ENCODE assay signal across 12 cellular contexts in genomic region chr5:132264546-132265335, GRCh38. TPM values are rescaled to one million over a fixed set of nuclear protein-coding genes. Genes with fewer than 3 reads are reported as not detected.
DNase-seq lines count a peak whose midpoint lies in the region; ATAC-seq and TF ChIP-seq lines count a peak whose summit lies in the region.
"Had no signal": no experiment of that assay in that cellular context is flagged by ENCODE, and none has a peak within 500 bp of the region (broad histone marks: within the 10 kb centered on the region; RNA-seq: fewer than 3 reads in every experiment).

No MANE protein-coding gene starts in this region.

- POLR2A ChIA-PET in PC-3 (lab: Charles Lee; ENCODE audit: unreplicated experiment), result interaction anchor here (0.7 kb wide), 1 partner anchor 37 kb away, joined by 3 read pairs; the partner anchor contains the start of gene P4HA2

- peak overlapping the region; percentile 84 for H3K27ac ChIP-seq in PC-3 (ENCODE audit: low read length)
- H3K27ac ChIP-seq in subcutaneous abdominal adipose tissue (ENCODE audit: low read depth, low read length), result peak overlapping the region; percentile 77

- no TSS peak for BruUV-seq in PC-3 (replicated peaks; lab: Mats Ljungman, UMichigan)

- H4K20me1 ChIP-seq in PC-3 (ENCODE audit: low read length), result no peaks in the 10 kb centered on the region

- no peak for ATAC-seq in PC-3

- H3K9me3 ChIP-seq in PC-3 (ENCODE audit: low read length) (no peaks in the 10 kb centered on the region), subcutaneous abdominal adipose tissue (ENCODE audit: control insufficient read depth in 5 of 5, low read length in 5 of 5) (no peaks in the 10 kb centered on the region)

- peaks cover 6% of the 10 kb centered on the region; the same call in 1 of the 2 replicates for H3K79me2 ChIP-seq in PC-3 (ENCODE audit: low read length)

- H3K4me3 Mint-ChIP-seq in brain, result no peak overlapping the region
- H3K4me3 Mint-ChIP-seq in mesothelial cell of epicardium, result no peak overlapping the region
- H3K4me3 Mint-ChIP-seq: naive B cell had no signal

- no peaks in the 10 kb centered on the region for H3K27me3 ChIP-seq in PC-3 (ENCODE audit: low read length)
- H3K27me3 ChIP-seq in subcutaneous abdominal adipose tissue (ENCODE audit: control insufficient read depth in 5 of 5, insufficient read depth in 4 of 5, low read length in 5 of 5), result peaks cover 0 to under 1% (median 0%) of the 10 kb centered on the region in 5 donors

- CTCF ChIA-PET in PC-3 (lab: Charles Lee), result interaction anchor here (1.1 kb wide), 1 partner anchor 26 kb away, joined by 4 read pairs; no protein-coding TSS in a partner anchor

- H3K27me3 Mint-ChIP-seq in brain (peaks cover 2% of the 10 kb centered on the region), mesothelial cell of epicardium (ENCODE audit: low read depth) (no peaks in the 10 kb centered on the region)

- H3K4me3 ChIP-seq in PC-3 (ENCODE audit: low read length), result no peak overlapping the region
- H3K4me3 ChIP-seq in subcutaneous abdominal adipose tissue (ENCODE audit: low read depth in 1 of 5, low read length in 5 of 5), result no peak overlapping the region

- H3K36me3 Mint-ChIP-seq in brain (no peaks in the 10 kb centered on the region), mesothelial cell of epicardium (peaks cover 20% of the 10 kb centered on the region)
- H3K36me3 Mint-ChIP-seq: naive B cell had no signal

- intact Hi-C loops in PC-3 (cut with micrococcal nuclease), result loop anchor here (2.0 kb wide), 1 partner anchor 30 kb away; the partner anchor contains the start of gene SLC22A4

- H3K9me2 ChIP-seq in PC-3 (replicated peaks; ENCODE audit: low read length), result no peaks in the 10 kb centered on the region

- H3K4me1 Mint-ChIP-seq in brain (peaks cover 71% of the 10 kb centered on the region), mesothelial cell of epicardium (peaks cover 46% of the 10 kb centered on the region)

- H3K36me3 ChIP-seq in PC-3 (ENCODE audit: low read depth, low read length), result 0 out of 2 replicates have a peak, but pooled peaks cover 5% of the 10 kb centered on the region
- H3K36me3 ChIP-seq in subcutaneous abdominal adipose tissue (ENCODE audit: control insufficient read depth in 5 of 5, insufficient read depth in 5 of 5, low read length in 5 of 5), result peaks cover 0 to 11% (median 0%) of the 10 kb centered on the region in 5 donors

- H3F3A ChIP-seq in PC-3 (ENCODE audit: low read length, unreplicated experiment), result no peaks in the 10 kb centered on the region

- H3K9me3 Mint-ChIP-seq in brain (no peaks in the 10 kb centered on the region), mesothelial cell of epicardium (no peaks in the 10 kb centered on the region)
- H3K9me3 Mint-ChIP-seq: naive B cell had no signal

- H3K27ac Mint-ChIP-seq in brain (peak overlapping the region in 4 of 5 experiments; percentile 74 to 97 (median 88)), mesothelial cell of epicardium (peak overlapping the region; percentile 94)
- H3K27ac Mint-ChIP-seq: naive B cell had no signal

- H2AFZ ChIP-seq in PC-3 (ENCODE audit: low read length), result no peak overlapping the region

- no peak for TF ChIP-seq CTCF in PC-3 (conservative IDR thresholded peaks at IDR 0.05; ENCODE audit: low read depth, low read length)
- no peak for TF ChIP-seq CTCF in brain (conservative IDR thresholded peaks at IDR 0.05)
- no peak for TF ChIP-seq CTCF in mesothelial cell of epicardium (IDR thresholded peaks at IDR 0.05; ENCODE audit: unreplicated experiment)

- peaks cover 56% of the 10 kb centered on the region for H3K4me1 ChIP-seq in PC-3 (ENCODE audit: insufficient read depth, low read length)
- peaks cover 6 to 65% (median 35%) of the 10 kb centered on the region in 5 donors for H3K4me1 ChIP-seq in subcutaneous abdominal adipose tissue (ENCODE audit: control insufficient read depth in 5 of 5, insufficient read depth in 5 of 5, low read length in 5 of 5)

- peak overlapping the region; percentile 38; the same call in 1 of the 2 replicates for H3K9ac ChIP-seq in PC-3 (ENCODE audit: low read length)
- peak overlapping the region in 2 of 5 donors; percentile 15 to 40 for H3K9ac ChIP-seq in subcutaneous abdominal adipose tissue (ENCODE audit: low read length in 5 of 5)

- in situ Hi-C loops in ACHN (cut with HindIII; ENCODE audit: low pct_ligation_motif_present, low pct_unique_long_range_greater_than_20kb, low sequenced_read_pairs), result no loop called here

- peak overlapping the region; percentile 41 for H3K4me2 ChIP-seq in PC-3 (ENCODE audit: low read length)

- no peak for DNase-seq in PC-3
- peak in 1 of 2 experiments; percentile 31 for DNase-seq in mesothelial cell of epicardium (ENCODE audit: low spot score in 2 of 2, unreplicated experiment in 2 of 2)
- DNase-seq in activated T-cell treated with anti-CD3 and anti-CD28 coated beads, Interleukin-2, amount 50 U/mL, for 48 hours, result no peak
- DNase-seq in ACHN, result no peak
- no peak for DNase-seq in occipital lobe (lab: John Stamatoyannopoulos, UW)
- DNase-seq in stimulated activated CD4-positive, alpha-beta T cell treated with anti-CD3 and anti-CD28 coated beads, Interleukin-15, amount 100 ng/mL, for 24 hours, result no peak
- DNase-seq: activated CD4-positive, alpha-beta T cell treated with anti-CD3 and anti-CD28 coated beads for 4 hours; naive B cell; NCI-H187 treated with DMSO at 0.1 percent for 48 hours; RPMI8226 had no signal

RNA-seq across cellular contexts. Expression of gene PDLIM4, which starts 7.2 kb away (rescaled TPM):
- 26.5 and 27.8 TPM in 2 replicates for total RNA-seq in PC-3 (2014; rRNA removed)
- 15.9 TPM for polyA plus RNA-seq in brain (ENCODE audit: insufficient read depth, low read depth, low replicate concordance)
- total RNA-seq in mesothelial cell of epicardium, result 48.8 to 50.7 TPM (median 50.1 TPM) in 3 replicates
- total RNA-seq in occipital lobe, result 3.1 TPM

RNA-seq across cellular contexts. Expression of gene SLC22A4, which starts 29.5 kb away (rescaled TPM):
- total RNA-seq in PC-3 (2014; rRNA removed), result 2.2 and 3.4 TPM in 2 replicates
- 0.76 TPM for polyA plus RNA-seq in brain (ENCODE audit: insufficient read depth, low read depth, low replicate concordance)
- total RNA-seq in mesothelial cell of epicardium, result 2.1 to 2.4 TPM (median 2.2 TPM) in 3 replicates
- total RNA-seq in occipital lobe, result 1.6 TPM

RNA-seq across cellular contexts. Expression of gene P4HA2, which starts 37.1 kb away (rescaled TPM):
- total RNA-seq in PC-3 (2014; rRNA removed) (38.7 and 43.6 TPM in 2 replicates), mesothelial cell of epicardium (66.3 to 68.7 TPM (median 66.9 TPM) in 3 replicates), occipital lobe (15.3 TPM)
- 8.4 TPM for polyA plus RNA-seq in brain (ENCODE audit: insufficient read depth, low read depth, low replicate concordance)
